Comparison of ENCODE assay signal across 30 cellular contexts in the genomic region with DNA sequence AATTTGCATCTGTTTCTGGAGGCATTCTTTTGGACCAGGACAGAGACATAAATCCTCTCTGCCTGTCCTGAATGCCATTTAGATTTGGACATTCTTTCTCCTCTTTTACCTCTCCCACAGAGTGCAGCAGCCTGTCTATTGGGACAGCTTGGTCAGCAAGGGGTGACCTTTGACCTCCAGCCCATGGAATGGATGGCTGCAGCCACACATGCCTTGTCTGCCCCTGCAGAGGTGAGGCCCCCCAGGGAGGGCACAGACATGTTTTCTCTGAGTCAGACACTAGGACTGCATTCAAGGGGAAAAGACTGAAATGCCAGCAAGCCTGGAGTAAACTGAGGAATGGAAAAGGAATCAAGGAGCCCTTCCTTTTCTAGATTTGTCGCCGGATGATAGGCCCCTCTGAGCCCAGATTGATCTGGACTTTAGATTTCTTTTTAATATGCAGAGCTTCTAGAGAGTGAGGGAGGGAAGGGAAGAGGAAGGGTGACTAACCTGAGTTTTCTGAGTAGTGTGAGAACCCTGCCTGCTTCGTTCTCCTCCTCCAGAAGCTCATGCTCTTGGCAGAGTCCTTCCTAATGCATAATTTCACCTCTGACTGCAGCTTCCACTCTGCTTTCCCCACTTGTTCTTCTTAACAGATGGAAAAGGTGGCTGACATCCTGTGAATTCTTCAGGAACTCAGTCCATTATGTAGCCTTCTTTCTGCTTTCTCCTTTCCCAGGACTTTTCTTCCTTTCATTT. TPM values are rescaled to one million over a fixed set of nuclear protein-coding genes. Genes with fewer than 3 reads are reported as not detected.
DNase-seq lines count a peak whose midpoint lies in the region; ATAC-seq and FAIRE-seq lines count a peak whose summit lies in the region.
"Had no signal": no experiment of that assay in that cellular context is flagged by ENCODE, and none has a peak within 500 bp of the region (broad histone marks: within the 10 kb centered on the region; RNA-seq: fewer than 3 reads in every experiment).

No MANE protein-coding gene starts in this region.

- DNase-seq in EH (ENCODE audit: low read depth) (peak; percentile 51), RCC 7860 (ENCODE audit: low spot score) (peak; percentile 61), urothelium cell line (ENCODE audit: low spot score) (no peak)
- DNase-seq: activated CD4-positive, CD25-positive, alpha-beta regulatory T cell treated with anti-CD3 and anti-CD28 coated beads, Interleukin-2, amount 50 U/mL, for 72 hours; activated CD8-positive, alpha-beta T cell treated with anti-CD3 and anti-CD28 coated beads, Interleukin-2, amount 10 ng/mL, durations not matched to agents 7 days and 5 days; activated naive CD4-positive, alpha-beta T cell treated with anti-CD3 and anti-CD28 coated beads for 36 hours; activated T-cell treated with anti-CD3 and anti-CD28 coated beads, Interleukin-2, amount 50 U/mL, for 4 hours; anterior cingulate cortex; effector memory CD4-positive, alpha-beta T cell; esophagus squamous epithelium; Karpas-422; left cardiac atrium; naive B cell; NCI-H1048; NCI-H1930; NCI-H226; NCI-H82; pancreas; Right ventricle myocardium superior; stimulated activated CD4-positive, alpha-beta T cell treated with anti-CD3 and anti-CD28 coated beads, Interleukin-15, amount 100 ng/mL, for 24 hours; upper lobe of right lung had no signal

- FAIRE-seq in RCC 7860 (lab: Jason Lieb, UNC) (no peak), urothelium cell line (lab: Jason Lieb, UNC) (no peak)
- FAIRE-seq: G401.6, pancreas had no signal

- H3K36me3 ChIP-seq in ectodermal cell (ENCODE audit: control insufficient read depth, insufficient read depth, low read length) (peaks cover 25% of the 10 kb centered on the region), mesodermal cell (ENCODE audit: control insufficient read depth, insufficient read depth, low read length) (peaks cover 73% of the 10 kb centered on the region)

- H3K4me3 ChIP-seq in ectodermal cell (ENCODE audit: insufficient read depth, low read depth, low read length) (no peak overlapping the region), mesodermal cell (ENCODE audit: extremely low read depth, insufficient read depth, low read length, poor library complexity, severe bottlenecking) (no peak overlapping the region)
- H3K4me3 ChIP-seq: BLaER1 treated with 17β-estradiol and CSF1 and Interleukin-3, amounts not matched to agents 10 nM and 100 nM; esophagus squamous epithelium; HAP-1; pancreas; upper lobe of right lung had no signal

- no peaks in the 10 kb centered on the region for H3K27me3 ChIP-seq in ectodermal cell (ENCODE audit: control insufficient read depth, insufficient read depth, low read length, poor library complexity, severe bottlenecking)
- H3K27me3 ChIP-seq: BLaER1 treated with 17β-estradiol and CSF1 and Interleukin-3, amounts not matched to agents 10 nM and 100 nM; esophagus squamous epithelium; pancreas; upper lobe of right lung had no signal

- H3K4me1 ChIP-seq in ectodermal cell (ENCODE audit: control insufficient read depth, insufficient read depth, low read length) (peaks cover 12% of the 10 kb centered on the region), mesodermal cell (ENCODE audit: control insufficient read depth, insufficient read depth, low read length, poor library complexity, severe bottlenecking) (peaks cover 13% of the 10 kb centered on the region)
- H3K4me1 ChIP-seq: esophagus squamous epithelium, HAP-1, pancreas, upper lobe of right lung had no signal

- ATAC-seq in GM19463 (IDR thresholded peaks at IDR 0.05; ENCODE audit: unreplicated experiment) = no peak
- no peak for ATAC-seq in HG03342 (IDR thresholded peaks at IDR 0.05; ENCODE audit: unreplicated experiment)
- no peak for ATAC-seq in GM18511 (IDR thresholded peaks at IDR 0.05; ENCODE audit: unreplicated experiment)
- ATAC-seq: activated CD8-positive, alpha-beta T cell treated with anti-CD3 and anti-CD28 coated beads, Interleukin-2, amount 10 ng/mL, durations not matched to agents 7 days and 5 days; activated T-cell treated with anti-CD3 and anti-CD28 coated beads, Interleukin-2, amount 50 U/mL, for 4 hours; left cardiac atrium; pancreas; sciatic nerve; upper lobe of right lung had no signal

- 82 to 83% methylated on average over 3 of the region's 3 CpGs for WGBS in ectodermal cell, 2 experiments
- 86% methylated on average over 1 of the region's 3 CpGs; no CpG with 5 or more reads in 1 of the 2 experiments for WGBS in mesodermal cell (ENCODE audit: insufficient coverage in 2 of 2), 2 experiments

- H3K27ac ChIP-seq in ectodermal cell (ENCODE audit: insufficient read depth, low read depth, low read length, poor library complexity, severe bottlenecking) = peak overlapping the region; percentile 72
- H3K27ac ChIP-seq in mesodermal cell (ENCODE audit: low read depth, low read length, severe bottlenecking) = peak overlapping the region; percentile 32
- H3K27ac ChIP-seq: BLaER1 treated with 17β-estradiol and CSF1 and Interleukin-3, amounts not matched to agents 10 nM and 100 nM; esophagus squamous epithelium; pancreas; upper lobe of right lung had no signal

- H3K9me3 ChIP-seq in ectodermal cell (ENCODE audit: control insufficient read depth, low read length) (no peaks in the 10 kb centered on the region), mesodermal cell (ENCODE audit: control insufficient read depth, low read length) (no peaks in the 10 kb centered on the region)
- H3K9me3 ChIP-seq: BLaER1 treated with 17β-estradiol and CSF1 and Interleukin-3, amounts not matched to agents 10 nM and 100 nM; esophagus squamous epithelium; HAP-1; pancreas; upper lobe of right lung had no signal

RNA-seq across cellular contexts. Expression of a gene that starts 16.1 kb away (rescaled TPM):
- polyA plus RNA-seq in ectodermal cell (2013, experiment 1 of 4) = 72.5 TPM
- 81.6 TPM for polyA plus RNA-seq in ectodermal cell (2013, experiment 2 of 4)
- 67.2 TPM for polyA plus RNA-seq in ectodermal cell (2013, experiment 3 of 4)
- polyA plus RNA-seq in ectodermal cell (2013, experiment 4 of 4) = 59.8 TPM
- polyA plus RNA-seq in mesodermal cell (2013, experiment 1 of 2) = 60.3 TPM
- polyA plus RNA-seq in mesodermal cell (2013, experiment 2 of 2) = 67.8 TPM

RNA-seq across cellular contexts. Expression of a gene that starts 22.7 kb away (rescaled TPM):
- 72.9 TPM for polyA plus RNA-seq in ectodermal cell (2013, experiment 1 of 4)
- 62.6 TPM for polyA plus RNA-seq in ectodermal cell (2013, experiment 2 of 4)
- 48.4 TPM for polyA plus RNA-seq in ectodermal cell (2013, experiment 3 of 4)
- 65.2 TPM for polyA plus RNA-seq in ectodermal cell (2013, experiment 4 of 4)
- polyA plus RNA-seq in mesodermal cell (2013, experiment 1 of 2) = 35.7 TPM
- 37.2 TPM for polyA plus RNA-seq in mesodermal cell (2013, experiment 2 of 2)

RNA-seq across cellular contexts. Expression of a gene that starts 22.8 kb away (rescaled TPM):
- polyA plus RNA-seq in ectodermal cell (2013, experiment 1 of 4) = 25.3 TPM
- 27.1 TPM for polyA plus RNA-seq in ectodermal cell (2013, experiment 2 of 4)
- polyA plus RNA-seq in ectodermal cell (2013, experiment 3 of 4) = 35.0 TPM
- polyA plus RNA-seq in ectodermal cell (2013, experiment 4 of 4) = 30.5 TPM
- polyA plus RNA-seq in mesodermal cell (2013, experiment 1 of 2) = 40.8 TPM
- polyA plus RNA-seq in mesodermal cell (2013, experiment 2 of 2) = 28.0 TPM

RNA-seq across cellular contexts. Expression of a gene that starts 35.1 kb away (rescaled TPM):
- 39.0 TPM for polyA plus RNA-seq in ectodermal cell (2013, experiment 1 of 4)
- polyA plus RNA-seq in ectodermal cell (2013, experiment 2 of 4) = 39.6 TPM
- 33.8 TPM for polyA plus RNA-seq in ectodermal cell (2013, experiment 3 of 4)
- polyA plus RNA-seq in ectodermal cell (2013, experiment 4 of 4) = 37.4 TPM
- polyA plus RNA-seq in mesodermal cell (2013, experiment 1 of 2) = 31.9 TPM
- 26.0 TPM for polyA plus RNA-seq in mesodermal cell (2013, experiment 2 of 2)

RNA-seq across cellular contexts. Expression of a gene that starts 35.2 kb away (rescaled TPM):
- polyA plus RNA-seq in ectodermal cell (2013, experiment 1 of 4) = 25.5 TPM
- polyA plus RNA-seq in ectodermal cell (2013, experiment 2 of 4) = 26.6 TPM
- polyA plus RNA-seq in ectodermal cell (2013, experiment 3 of 4) = 20.1 TPM
- 19.5 TPM for polyA plus RNA-seq in ectodermal cell (2013, experiment 4 of 4)
- polyA plus RNA-seq in mesodermal cell (2013, experiment 1 of 2) = 10.9 TPM
- 9.0 TPM for polyA plus RNA-seq in mesodermal cell (2013, experiment 2 of 2)
